17 cellular contexts compared by ENCODE assay signal in the genomic region with DNA sequence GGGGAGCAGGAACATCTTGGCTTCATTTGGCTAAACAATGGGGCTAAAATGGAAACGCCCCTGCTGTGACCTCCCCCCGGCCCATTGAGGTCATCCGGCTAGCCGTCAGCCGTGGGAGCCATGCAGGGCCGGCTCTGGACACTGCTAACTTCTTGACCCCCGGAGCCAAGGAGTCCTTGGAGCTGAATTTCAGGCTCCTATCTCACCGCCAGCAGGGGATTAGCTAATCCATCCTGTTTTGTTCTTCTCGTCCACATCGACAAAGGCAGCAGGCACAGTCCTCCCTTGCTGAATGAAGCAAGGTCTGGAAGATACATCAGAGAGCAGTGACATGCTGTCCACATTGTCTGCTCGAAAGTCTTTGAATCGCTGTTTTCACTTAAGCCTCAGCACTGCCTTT.
"Had no signal": no experiment of that assay in that cellular context is flagged by ENCODE, and none has a peak within 500 bp of the region (broad histone marks: within the 10 kb centered on the region; RNA-seq: fewer than 3 reads in every experiment).

No MANE protein-coding gene starts in this region.

- H3K27ac ChIP-seq: esophagus squamous epithelium, gastroesophageal sphincter, parathyroid adenoma, prostate gland, right lobe of liver, tibial artery, upper lobe of right lung, vagina had no signal

- H3K9me3 Mint-ChIP-seq: natural killer cell; stimulated activated naive CD8-positive, alpha-beta T cell treated with anti-CD3 and anti-CD28 coated beads, Interleukin-15, Interleukin-2, amounts not matched to agents 100 ng/mL and 50 ng/mL, for 24 hours had no signal

- H3K79me2 ChIP-seq: parathyroid adenoma had no signal

- DNase-seq: effector memory CD8-positive, alpha-beta T cell; esophagus squamous epithelium; foreskin fibroblast; glutamatergic neuron; mammary epithelial cell; mucosa of descending colon; natural killer cell; right lobe of liver; stimulated activated CD4-positive, alpha-beta T cell treated with anti-CD3 and anti-CD28 coated beads, Interleukin-4, amount 100 ng/mL, for 1 hour; tibial artery; upper lobe of right lung had no signal

- H3K4me3 ChIP-seq: esophagus squamous epithelium, gastroesophageal sphincter, mucosa of descending colon, prostate gland, right lobe of liver, tibial artery, upper lobe of right lung, vagina had no signal

- H3K4me3 Mint-ChIP-seq: effector memory CD8-positive, alpha-beta T cell; natural killer cell; stimulated activated memory B cell treated with anti-CD40 and anti-IgM and Interleukin-4, amounts not matched to agents 10 μg/mL and 1 μg/mL and 100 μg/mL, for 72 hours; stimulated activated naive CD8-positive, alpha-beta T cell treated with anti-CD3 and anti-CD28 coated beads, Interleukin-15, Interleukin-2, amounts not matched to agents 100 ng/mL and 50 ng/mL, for 24 hours had no signal

- H3K27me3 Mint-ChIP-seq: effector memory CD8-positive, alpha-beta T cell; stimulated activated naive CD8-positive, alpha-beta T cell treated with anti-CD3 and anti-CD28 coated beads, Interleukin-15, Interleukin-2, amounts not matched to agents 100 ng/mL and 50 ng/mL, for 24 hours had no signal

- H3K27ac Mint-ChIP-seq: effector memory CD8-positive, alpha-beta T cell; natural killer cell; stimulated activated memory B cell treated with anti-CD40 and anti-IgM and Interleukin-4, amounts not matched to agents 10 μg/mL and 1 μg/mL and 100 μg/mL, for 72 hours; stimulated activated naive CD8-positive, alpha-beta T cell treated with anti-CD3 and anti-CD28 coated beads, Interleukin-15, Interleukin-2, amounts not matched to agents 100 ng/mL and 50 ng/mL, for 24 hours had no signal

- H2AFZ ChIP-seq: parathyroid adenoma had no signal

- H3K4me1 Mint-ChIP-seq: natural killer cell; stimulated activated memory B cell treated with anti-CD40 and anti-IgM and Interleukin-4, amounts not matched to agents 10 μg/mL and 1 μg/mL and 100 μg/mL, for 72 hours had no signal

- H3K9me3 ChIP-seq: esophagus squamous epithelium, gastroesophageal sphincter, mucosa of descending colon, prostate gland, right lobe of liver, tibial artery, upper lobe of right lung, vagina had no signal

- H3K36me3 Mint-ChIP-seq: natural killer cell; stimulated activated memory B cell treated with anti-CD40 and anti-IgM and Interleukin-4, amounts not matched to agents 10 μg/mL and 1 μg/mL and 100 μg/mL, for 72 hours had no signal

- H3K27me3 ChIP-seq: right lobe of liver, vagina had no signal

- H3K36me3 ChIP-seq: esophagus squamous epithelium, gastroesophageal sphincter, prostate gland, right lobe of liver, tibial artery, upper lobe of right lung, vagina had no signal

- H3K4me1 ChIP-seq: esophagus squamous epithelium, gastroesophageal sphincter, parathyroid adenoma, prostate gland, right lobe of liver, tibial artery, upper lobe of right lung, vagina had no signal
